20 cellular contexts compared by ENCODE assay signal in the genomic region with DNA sequence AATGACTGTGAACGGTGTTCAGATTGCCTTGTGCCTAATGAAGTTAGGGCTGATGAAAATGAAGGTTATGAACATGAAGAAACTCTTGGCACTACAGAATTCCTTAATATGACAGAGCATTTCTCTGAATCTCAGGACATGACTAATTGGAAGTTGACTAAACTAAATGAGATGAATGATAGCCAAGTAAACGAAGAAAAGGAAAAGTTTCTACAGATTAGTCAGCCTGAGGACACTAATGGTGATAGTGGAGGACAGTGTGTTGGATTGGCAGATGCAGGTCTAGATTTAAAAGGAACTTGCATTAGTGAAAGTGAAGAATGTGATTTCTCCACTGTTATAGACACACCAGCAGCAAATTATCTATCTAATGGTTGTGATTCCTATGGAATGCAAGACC.
DNase-seq lines count a peak whose midpoint lies in the region; ATAC-seq and TF ChIP-seq lines count a peak whose summit lies in the region.
"Had no signal": no experiment of that assay in that cellular context is flagged by ENCODE, and none has a peak within 500 bp of the region (broad histone marks: within the 10 kb centered on the region; RNA-seq: fewer than 3 reads in every experiment).

No MANE protein-coding gene starts in this region.

- no peak for TF ChIP-seq CTCF in foreskin keratinocyte (conservative IDR thresholded peaks at IDR 0.05)

- H2AFZ ChIP-seq in ACC112 (ENCODE audit: low read length, unreplicated experiment), result no peak overlapping the region

- H3K27me3 ChIP-seq in ACC112 (ENCODE audit: insufficient read depth, low read length) (no peaks in the 10 kb centered on the region), adipocyte (replicated peaks; ENCODE audit: control insufficient read depth, insufficient read depth, low read length) (no peaks in the 10 kb centered on the region), foreskin keratinocyte (no peaks in the 10 kb centered on the region)
- H3K27me3 ChIP-seq: esophagus muscularis mucosa, sigmoid colon had no signal

- H3K27ac ChIP-seq in ACC112 (ENCODE audit: low read depth, low read length) (peak overlapping the region; percentile 53), foreskin keratinocyte (no peak overlapping the region)
- H3K27ac ChIP-seq: A549, esophagus muscularis mucosa, sigmoid colon, stomach had no signal

- peaks cover 2% of the 10 kb centered on the region for H3K79me2 ChIP-seq in ACC112 (ENCODE audit: control insufficient read depth, insufficient read depth, low read length, unreplicated experiment)

- H3K4me1 ChIP-seq in ACC112 (ENCODE audit: control insufficient read depth, insufficient read depth, low read length, unreplicated experiment) (peaks cover 32% of the 10 kb centered on the region), adipocyte (ENCODE audit: control insufficient read depth, insufficient read depth, low read length) (peaks cover 32% of the 10 kb centered on the region), foreskin keratinocyte (peaks cover 24% of the 10 kb centered on the region)
- H3K4me1 ChIP-seq: A549 had no signal

- H3K9me3 ChIP-seq in adipocyte (ENCODE audit: control insufficient read depth, low read length), result no peaks in the 10 kb centered on the region
- H3K9me3 ChIP-seq: A549, esophagus muscularis mucosa, sigmoid colon, stomach had no signal

- ATAC-seq in foreskin keratinocyte, result peak; percentile 86
- no peak for ATAC-seq in HG02870 (IDR thresholded peaks at IDR 0.05; ENCODE audit: unreplicated experiment)
- no peak for ATAC-seq in GM21528 (IDR thresholded peaks at IDR 0.05; ENCODE audit: low FRiP score, unreplicated experiment)
- ATAC-seq: A549 had no signal

- peak overlapping the region; percentile 25; the same call in 1 of the 2 replicates for H3K4me3 ChIP-seq in ACC112 (ENCODE audit: low read depth, low read length)
- H3K4me3 ChIP-seq in adipocyte (ENCODE audit: low read length), result peak overlapping the region; percentile 31
- H3K4me3 ChIP-seq: A549, esophagus muscularis mucosa, lung, sigmoid colon, stomach had no signal

- peaks cover 4% of the 10 kb centered on the region; the same call in 1 of the 2 replicates for H3K36me3 ChIP-seq in ACC112 (ENCODE audit: insufficient read depth, low read length)
- no peaks in the 10 kb centered on the region for H3K36me3 ChIP-seq in adipocyte (ENCODE audit: control insufficient read depth, insufficient read depth, low read length, severe bottlenecking)

- no peak overlapping the region for H3K9ac ChIP-seq in adipocyte (ENCODE audit: low read length)

- DNase-seq in HCEC 1CT, result peak; percentile 85
- DNase-seq in adipocyte (ENCODE audit: low read depth), result no peak
- DNase-seq in foreskin keratinocyte, result peak; percentile 66 to 86
- DNase-seq in DMS 273 (lab: John Stamatoyannopoulos, UW; ENCODE audit: unreplicated experiment), result no peak
- DNase-seq in cortex of kidney (lab: John Stamatoyannopoulos, UW), result no peak
- DNase-seq: activated CD4-positive, alpha-beta T cell treated with anti-CD3 and anti-CD28 coated beads for 4 hours; activated naive CD8-positive, alpha-beta T cell treated with anti-CD3 and anti-CD28 coated beads for 36 hours; activated T-cell treated with anti-CD3 and anti-CD28 coated beads for 4 hours; KG1; NCI-H146; NCI-H510A; sigmoid colon; stomach; T-helper 2 cell had no signal

Comparison
In these comparisons a context has a peak if more than half of its experiments do, and no peak if none do; other contexts are left out.
1. DNase-seq: peak in HCEC 1CT (single experiment) and foreskin keratinocyte (2 of 2); none in adipocyte (single experiment), DMS 273 (single experiment) and cortex of kidney (single experiment).